Comparison of ENCODE assay signal across 1 cellular context in genomic region chr12:59404109-59404650, GRCh38.
TF ChIP-seq lines count a peak whose summit lies in the region.

No MANE protein-coding gene starts in this region.

TF ChIP-seq in GM23338, 12 proteins besides CTCF, POLR2A, EP300 and RAD21 (continued from another document):
- no peak for TF ChIP-seq ZNF462 (CRISPR knock-in tag; IDR thresholded peaks at IDR 0.05)
- no peak for TF ChIP-seq POLR2AphosphoS5 (IDR thresholded peaks at IDR 0.05; ENCODE audit: low read depth)
